In genomic region chr11:60777572-60777971, GRCh38 we compare ENCODE assay signal across 13 cellular contexts. TPM values are rescaled to one million over a fixed set of nuclear protein-coding genes. Genes with fewer than 3 reads are reported as not detected.
DNase-seq lines count a peak whose midpoint lies in the region; ATAC-seq, FAIRE-seq and TF ChIP-seq lines count a peak whose summit lies in the region.
"Had no signal": no experiment of that assay in that cellular context is flagged by ENCODE, and none has a peak within 500 bp of the region (broad histone marks: within the 10 kb centered on the region; RNA-seq: fewer than 3 reads in every experiment).

No MANE protein-coding gene starts in this region.

- H3K27me3 ChIP-seq in BLaER1 treated with 17β-estradiol and CSF1 and Interleukin-3, amounts not matched to agents 10 nM and 100 nM, result no peaks in the 10 kb centered on the region
- peaks cover 19% of the 10 kb centered on the region for H3K27me3 ChIP-seq in osteoblast (ENCODE audit: insufficient read depth, low read length)
- H3K27me3 ChIP-seq in sigmoid colon, result no peaks in the 10 kb centered on the region

- no peak for TF ChIP-seq POLR2A in sigmoid colon (IDR thresholded peaks at IDR 0.05)

- peak overlapping the region in 6 of 11 experiments; percentile 2 to 57 (median 11); a peak in 3 of 22 replicates for H3K4me2 ChIP-seq in BLaER1 treated with 17β-estradiol and CSF1 and Interleukin-3, amounts not matched to agents 10 nM and 100 nM
- no peak overlapping the region for H3K4me2 ChIP-seq in osteoblast (ENCODE audit: insufficient read depth, low read length)

- H3K27me3 Mint-ChIP-seq in activated T-helper 2 cell treated with anti-CD3 and anti-CD28 coated beads, Interferon-gamma antibody, Interleukin-2, Interleukin-4, amounts not matched to agents 10 μg/mL and 5 μg/mL and 100 μg/mL, durations not matched to agents 14 hours and 24 hours and 36 hours (ENCODE audit: low read depth), result peaks cover 20% of the 10 kb centered on the region
- H3K27me3 Mint-ChIP-seq: activated naive CD8-positive, alpha-beta T cell treated with anti-CD3 and anti-CD28 coated beads for 36 hours had no signal

- no peak for ATAC-seq in GM21390 (IDR thresholded peaks at IDR 0.05; ENCODE audit: unreplicated experiment)
- ATAC-seq: left lobe of liver had no signal

- H4K20me1 ChIP-seq in BLaER1 treated with 17β-estradiol and CSF1 and Interleukin-3, amounts not matched to agents 10 nM and 100 nM, result no peaks in the 10 kb centered on the region
- no peaks in the 10 kb centered on the region for H4K20me1 ChIP-seq in osteoblast (ENCODE audit: insufficient read depth, low read length)

- FAIRE-seq in RCC 7860 (lab: Jason Lieb, UNC), result no peak

- H3K9ac ChIP-seq in BLaER1 treated with 17β-estradiol and CSF1 and Interleukin-3, amounts not matched to agents 10 nM and 100 nM, result no peak overlapping the region

- 23 to 51% methylated on average over 2 of the region's 2 CpGs for WGBS in sigmoid colon, 2 donors

- no peaks in the 10 kb centered on the region for H3K9me3 Mint-ChIP-seq in activated T-helper 2 cell treated with anti-CD3 and anti-CD28 coated beads, Interferon-gamma antibody, Interleukin-2, Interleukin-4, amounts not matched to agents 10 μg/mL and 5 μg/mL and 100 μg/mL, durations not matched to agents 14 hours and 24 hours and 36 hours
- H3K9me3 Mint-ChIP-seq: activated naive CD8-positive, alpha-beta T cell treated with anti-CD3 and anti-CD28 coated beads for 36 hours; type B pancreatic cell had no signal

- no peaks in the 10 kb centered on the region for H3K36me3 Mint-ChIP-seq in activated T-helper 2 cell treated with anti-CD3 and anti-CD28 coated beads, Interferon-gamma antibody, Interleukin-2, Interleukin-4, amounts not matched to agents 10 μg/mL and 5 μg/mL and 100 μg/mL, durations not matched to agents 14 hours and 24 hours and 36 hours (ENCODE audit: low read depth)
- H3K36me3 Mint-ChIP-seq: activated naive CD8-positive, alpha-beta T cell treated with anti-CD3 and anti-CD28 coated beads for 36 hours; type B pancreatic cell had no signal

- DNase-seq in RCC 7860 (ENCODE audit: low spot score) (peak; percentile 66), epithelial cell of prostate (ENCODE audit: low read depth, low spot score) (peak; percentile 18), osteoblast (ENCODE audit: insufficient read length, low spot score, missing footprints) (peak; percentile 92), sigmoid colon (no peak), NCI-H510A treated with DMSO at 0.1 percent for 48 hours (lab: John Stamatoyannopoulos, UW) (no peak)
- no peak for DNase-seq in activated T-helper 2 cell treated with anti-CD3 and anti-CD28 coated beads, Interferon-gamma antibody, Interleukin-2, Interleukin-4, amounts not matched to agents 10 μg/mL and 5 μg/mL and 100 μg/mL, durations not matched to agents 14 hours and 24 hours and 36 hours (ENCODE audit: low spot score)
- DNase-seq: activated naive CD8-positive, alpha-beta T cell treated with anti-CD3 and anti-CD28 coated beads for 36 hours; COR-L47; erythroblast had no signal

- H3K79me2 ChIP-seq in osteoblast (ENCODE audit: insufficient read depth, low read length), result no peaks in the 10 kb centered on the region

- no peak for TF ChIP-seq EP300 in sigmoid colon (IDR thresholded peaks at IDR 0.05)

- intact Hi-C loops in sigmoid colon (cut with DNase I), result loop anchor here (5.0 to 10.0 kb wide), 2 partner anchors 65 to 357 kb away; partner anchors contain the start of gene CCDC86
- intact Hi-C loops in activated T-helper 2 cell treated with anti-CD3 and anti-CD28 coated beads, Interferon-gamma antibody, Interleukin-2, Interleukin-4, amounts not matched to agents 10 μg/mL and 5 μg/mL and 100 μg/mL, durations not matched to agents 14 hours and 24 hours and 36 hours (cut with micrococcal nuclease), result loop anchor here (5.0 kb wide), 1 partner anchor 1220 kb away; no protein-coding TSS in a partner anchor

- peaks cover 3% of the 10 kb centered on the region for H3K4me1 Mint-ChIP-seq in activated T-helper 2 cell treated with anti-CD3 and anti-CD28 coated beads, Interferon-gamma antibody, Interleukin-2, Interleukin-4, amounts not matched to agents 10 μg/mL and 5 μg/mL and 100 μg/mL, durations not matched to agents 14 hours and 24 hours and 36 hours (ENCODE audit: low read depth)

- no peak overlapping the region for H3K27ac ChIP-seq in BLaER1 treated with 17β-estradiol and CSF1 and Interleukin-3, amounts not matched to agents 10 nM and 100 nM
- H3K27ac ChIP-seq in epithelial cell of prostate (no peak overlapping the region), osteoblast (ENCODE audit: low read depth, low read length) (no peak overlapping the region), sigmoid colon (no peak overlapping the region)

- peaks cover 16 to 57% (median 47%) of the 10 kb centered on the region in 10 experiments for H3K4me1 ChIP-seq in BLaER1 treated with 17β-estradiol and CSF1 and Interleukin-3, amounts not matched to agents 10 nM and 100 nM
- H3K4me1 ChIP-seq in osteoblast (ENCODE audit: insufficient read depth, low read length) (peaks cover 15% of the 10 kb centered on the region), sigmoid colon (peaks cover 0 to 11% (median 7%) of the 10 kb centered on the region in 4 donors)

- H3K36me3 ChIP-seq in BLaER1 treated with 17β-estradiol and CSF1 and Interleukin-3, amounts not matched to agents 10 nM and 100 nM, result no peaks in the 10 kb centered on the region
- H3K36me3 ChIP-seq in osteoblast (ENCODE audit: insufficient read depth, low read length) (no peaks in the 10 kb centered on the region), sigmoid colon (no peaks in the 10 kb centered on the region)

- no peaks in the 10 kb centered on the region for H3K9me3 ChIP-seq in BLaER1 treated with 17β-estradiol and CSF1 and Interleukin-3, amounts not matched to agents 10 nM and 100 nM (replicated peaks in 1 of 11)
- H3K9me3 ChIP-seq in osteoblast (ENCODE audit: low read depth, low read length) (no peaks in the 10 kb centered on the region), sigmoid colon (no peaks in the 10 kb centered on the region)

- H2AFZ ChIP-seq in osteoblast (ENCODE audit: low read length), result peak overlapping the region; percentile 1

- H3K4me3 Mint-ChIP-seq in activated T-helper 2 cell treated with anti-CD3 and anti-CD28 coated beads, Interferon-gamma antibody, Interleukin-2, Interleukin-4, amounts not matched to agents 10 μg/mL and 5 μg/mL and 100 μg/mL, durations not matched to agents 14 hours and 24 hours and 36 hours (ENCODE audit: low read depth), result no peak overlapping the region
- H3K4me3 Mint-ChIP-seq: activated naive CD8-positive, alpha-beta T cell treated with anti-CD3 and anti-CD28 coated beads for 36 hours; type B pancreatic cell had no signal

- no peak overlapping the region for H3K27ac Mint-ChIP-seq in activated T-helper 2 cell treated with anti-CD3 and anti-CD28 coated beads, Interferon-gamma antibody, Interleukin-2, Interleukin-4, amounts not matched to agents 10 μg/mL and 5 μg/mL and 100 μg/mL, durations not matched to agents 14 hours and 24 hours and 36 hours
- H3K27ac Mint-ChIP-seq: activated naive CD8-positive, alpha-beta T cell treated with anti-CD3 and anti-CD28 coated beads for 36 hours; type B pancreatic cell had no signal

- TF ChIP-seq CTCF in osteoblast (IDR thresholded peaks at IDR 0.05; ENCODE audit: extremely low read depth, low read depth, low read length), result no peak
- no peak for TF ChIP-seq CTCF in sigmoid colon (IDR thresholded peaks at IDR 0.05)

- no peak overlapping the region for H3K4me3 ChIP-seq in BLaER1 treated with 17β-estradiol and CSF1 and Interleukin-3, amounts not matched to agents 10 nM and 100 nM
- H3K4me3 ChIP-seq in osteoblast (ENCODE audit: insufficient read depth, low read length) (no peak overlapping the region), sigmoid colon (no peak overlapping the region)

RNA-seq across cellular contexts. Expression of gene MS4A10, which starts 7.6 kb away (rescaled TPM):
- not detected in 2 replicates for total RNA-seq in osteoblast
- total RNA-seq in sigmoid colon, result not detected
- polyA plus RNA-seq in sigmoid colon, result not detected
- not detected in 2 replicates for total RNA-seq in activated T-helper 2 cell treated with anti-CD3 and anti-CD28 coated beads, Interferon-gamma antibody, Interleukin-2, Interleukin-4, amounts not matched to agents 10 μg/mL and 5 μg/mL and 100 μg/mL, durations not matched to agents 14 hours and 24 hours and 36 hours
- total RNA-seq: activated naive CD8-positive, alpha-beta T cell treated with anti-CD3 and anti-CD28 coated beads for 36 hours; left lobe of liver had no signal

RNA-seq across cellular contexts. Expression of gene MS4A15, which starts 20.9 kb away (rescaled TPM):
- total RNA-seq in osteoblast (not detected in 2 replicates), sigmoid colon (not detected)
- under 1 TPM in 1 of 3 donors, not detected in 2; 0.04 TPM for polyA plus RNA-seq in sigmoid colon
- total RNA-seq in activated T-helper 2 cell treated with anti-CD3 and anti-CD28 coated beads, Interferon-gamma antibody, Interleukin-2, Interleukin-4, amounts not matched to agents 10 μg/mL and 5 μg/mL and 100 μg/mL, durations not matched to agents 14 hours and 24 hours and 36 hours, result not detected in 2 replicates
- total RNA-seq: activated naive CD8-positive, alpha-beta T cell treated with anti-CD3 and anti-CD28 coated beads for 36 hours; left lobe of liver had no signal

RNA-seq across cellular contexts. Expression of gene MS4A18, which starts 53.1 kb away (rescaled TPM):
- not detected in 2 replicates for total RNA-seq in osteoblast
- not detected for total RNA-seq in sigmoid colon
- under 1 TPM in 1 of 3 donors, not detected in 2; 0.10 TPM for polyA plus RNA-seq in sigmoid colon
- not detected in 2 replicates for total RNA-seq in activated T-helper 2 cell treated with anti-CD3 and anti-CD28 coated beads, Interferon-gamma antibody, Interleukin-2, Interleukin-4, amounts not matched to agents 10 μg/mL and 5 μg/mL and 100 μg/mL, durations not matched to agents 14 hours and 24 hours and 36 hours
- total RNA-seq: activated naive CD8-positive, alpha-beta T cell treated with anti-CD3 and anti-CD28 coated beads for 36 hours; left lobe of liver had no signal

Comparison
In these comparisons a context has a peak if more than half of its experiments do, and no peak if none do; other contexts are left out.
1. DNase-seq: peak in RCC 7860 (single experiment), epithelial cell of prostate (single experiment) and osteoblast (single experiment); none in sigmoid colon (single experiment), activated T-helper 2 cell treated with anti-CD3 and anti-CD28 coated beads, Interferon-gamma antibody, Interleukin-2, Interleukin-4, amounts not matched to agents 10 μg/mL and 5 μg/mL and 100 μg/mL, durations not matched to agents 14 hours and 24 hours and 36 hours (single experiment) and NCI-H510A treated with DMSO at 0.1 percent for 48 hours (single experiment).